Comparison of ENCODE assay signal across 18 cellular contexts in genomic region chr3:15438988-15439387, GRCh38. TPM values are rescaled to one million over a fixed set of nuclear protein-coding genes. Genes with fewer than 3 reads are reported as not detected.
DNase-seq lines count a peak whose midpoint lies in the region; ATAC-seq and TF ChIP-seq lines count a peak whose summit lies in the region.
"Had no signal": no experiment of that assay in that cellular context is flagged by ENCODE, and none has a peak within 500 bp of the region (broad histone marks: within the 10 kb centered on the region; RNA-seq: fewer than 3 reads in every experiment).

No MANE protein-coding gene starts in this region.

- TF ChIP-seq CTCF in foreskin fibroblast (IDR thresholded peaks at IDR 0.05; ENCODE audit: low read depth, low read length): no peak

- no peak overlapping the region for H3K4me3 ChIP-seq in foreskin fibroblast (ENCODE audit: low read depth in 1 of 2, low read length in 2 of 2)
- H3K4me3 ChIP-seq: ascending aorta, GM23338, SK-N-MC, tibial artery had no signal

- H3K36me3 Mint-ChIP-seq in T-helper 17 cell (ENCODE audit: low read depth): peaks cover 11% of the 10 kb centered on the region
- H3K36me3 Mint-ChIP-seq: IgD-negative memory B cell had no signal

- ATAC-seq in T-helper 17 cell: no peak
- ATAC-seq in HG02938 (IDR thresholded peaks at IDR 0.05; ENCODE audit: unreplicated experiment): no peak
- ATAC-seq in GM19467 (IDR thresholded peaks at IDR 0.05; ENCODE audit: unreplicated experiment): no peak
- ATAC-seq: GM23338 had no signal

- no peaks in the 10 kb centered on the region for H3K27me3 Mint-ChIP-seq in T-helper 17 cell
- H3K27me3 Mint-ChIP-seq: B cell, IgD-negative memory B cell, naive B cell had no signal

- no peak overlapping the region for H3K4me3 Mint-ChIP-seq in T-helper 17 cell
- H3K4me3 Mint-ChIP-seq: B cell, GM23338, IgD-negative memory B cell, naive B cell had no signal

- no peaks in the 10 kb centered on the region for H3K9me3 ChIP-seq in T-helper 17 cell (ENCODE audit: control insufficient read depth, low read length, poor library complexity, severe bottlenecking)
- H3K9me3 ChIP-seq: ascending aorta, tibial artery had no signal

- H3K4me1 Mint-ChIP-seq in T-helper 17 cell: peaks cover 7% of the 10 kb centered on the region
- H3K4me1 Mint-ChIP-seq: B cell, GM23338 had no signal

- H3K27ac Mint-ChIP-seq in T-helper 17 cell: peak overlapping the region; percentile 39
- H3K27ac Mint-ChIP-seq: GM23338 had no signal

- DNase-seq in AG08395 (ENCODE audit: low spot score) (peak; percentile 51), GF-D8 (lab: John Stamatoyannopoulos, UW) (peak; percentile 36), T-helper 17 cell (no peak), foreskin fibroblast (peak; percentile 69 to 75), putamen (ENCODE audit: low spot score) (no peak), NCI-H69 (lab: John Stamatoyannopoulos, UW) (no peak)
- DNase-seq: activated effector memory CD4-positive, alpha-beta T cell treated with Interleukin-2 at 50 U/mL for 16 hours; DMS 273 treated with DMSO at 0.1 percent for 48 hours; naive B cell; NCI-H1105 treated with DMSO at 0.1 percent for 48 hours; tibial artery had no signal

RNA-seq across cellular contexts. Expression of gene EAF1, which starts 11.6 kb away (rescaled TPM):
- total RNA-seq in T-helper 17 cell: 10 to 100 TPM; 25.9 to 31.5 TPM

RNA-seq across cellular contexts. Expression of gene METTL6, which starts 11.6 kb away (rescaled TPM):
- total RNA-seq in T-helper 17 cell: 1 to 10 TPM; 6.5 to 8.6 TPM

Comparison
In these comparisons a context has a peak if more than half of its experiments do, and no peak if none do; other contexts are left out.
1. DNase-seq: peak in AG08395 (single experiment), GF-D8 (single experiment) and foreskin fibroblast (2 of 2); none in T-helper 17 cell (0 of 3), putamen (single experiment) and NCI-H69 (single experiment).